ENCODE assay signal across 2 cellular contexts in the genomic region with DNA sequence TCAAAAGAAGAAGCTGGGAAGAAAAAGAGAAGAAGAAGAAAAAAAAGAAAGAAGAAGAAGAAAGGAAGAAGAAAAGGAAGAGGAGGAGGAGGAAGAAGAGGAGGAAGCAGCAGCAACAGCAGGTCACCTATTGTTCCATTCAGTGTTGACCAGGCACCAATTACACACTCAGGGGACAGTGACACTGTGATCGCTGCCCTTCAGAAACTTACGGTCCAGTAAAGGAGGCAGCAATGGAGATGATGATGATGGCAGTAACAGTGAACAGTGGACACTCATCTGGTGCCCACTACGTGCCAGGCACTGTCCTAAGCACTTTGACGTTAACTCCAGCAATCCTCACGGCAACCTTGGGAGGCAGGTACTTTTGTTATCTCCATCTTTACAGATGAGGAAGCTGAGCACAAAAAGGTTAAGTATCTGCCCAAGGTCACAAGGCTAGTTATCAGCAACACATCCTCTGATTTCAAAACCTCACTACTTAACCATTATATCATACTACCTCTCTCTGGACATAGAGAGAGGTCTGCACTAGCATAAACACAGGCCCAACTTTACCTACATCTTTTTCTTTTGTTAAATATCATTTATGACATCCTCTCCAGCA.
A peak's percentile ranks its signal among the peaks of the same experiment; 100 is the strongest.
TF ChIP-seq lines count a peak whose summit lies in the region.

No MANE protein-coding gene starts in this region.

TF ChIP-seq in K562, 482 proteins besides CTCF, POLR2A, EP300 and RAD21 (continued from another document):
- TF ChIP-seq, protein P1, sequence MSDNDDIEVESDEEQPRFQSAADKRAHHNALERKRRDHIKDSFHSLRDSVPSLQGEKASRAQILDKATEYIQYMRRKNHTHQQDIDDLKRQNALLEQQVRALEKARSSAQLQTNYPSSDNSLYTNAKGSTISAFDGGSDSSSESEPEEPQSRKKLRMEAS (CRISPR knock-in tag; IDR thresholded peaks at IDR 0.05), result no peak
- TF ChIP-seq ESRRA (IDR thresholded peaks at IDR 0.05; ENCODE audit: borderline replicate concordance, low read depth) (peak; percentile 89), CTBP1 (IDR thresholded peaks at IDR 0.05; ENCODE audit: borderline replicate concordance) (peak; percentile 90), ZZZ3 (IDR thresholded peaks at IDR 0.05) (no peak)

TF ChIP-seq in liver, 16 proteins besides CTCF, POLR2A, EP300 and RAD21 (continued from another document):
- TF ChIP-seq, protein P2, sequence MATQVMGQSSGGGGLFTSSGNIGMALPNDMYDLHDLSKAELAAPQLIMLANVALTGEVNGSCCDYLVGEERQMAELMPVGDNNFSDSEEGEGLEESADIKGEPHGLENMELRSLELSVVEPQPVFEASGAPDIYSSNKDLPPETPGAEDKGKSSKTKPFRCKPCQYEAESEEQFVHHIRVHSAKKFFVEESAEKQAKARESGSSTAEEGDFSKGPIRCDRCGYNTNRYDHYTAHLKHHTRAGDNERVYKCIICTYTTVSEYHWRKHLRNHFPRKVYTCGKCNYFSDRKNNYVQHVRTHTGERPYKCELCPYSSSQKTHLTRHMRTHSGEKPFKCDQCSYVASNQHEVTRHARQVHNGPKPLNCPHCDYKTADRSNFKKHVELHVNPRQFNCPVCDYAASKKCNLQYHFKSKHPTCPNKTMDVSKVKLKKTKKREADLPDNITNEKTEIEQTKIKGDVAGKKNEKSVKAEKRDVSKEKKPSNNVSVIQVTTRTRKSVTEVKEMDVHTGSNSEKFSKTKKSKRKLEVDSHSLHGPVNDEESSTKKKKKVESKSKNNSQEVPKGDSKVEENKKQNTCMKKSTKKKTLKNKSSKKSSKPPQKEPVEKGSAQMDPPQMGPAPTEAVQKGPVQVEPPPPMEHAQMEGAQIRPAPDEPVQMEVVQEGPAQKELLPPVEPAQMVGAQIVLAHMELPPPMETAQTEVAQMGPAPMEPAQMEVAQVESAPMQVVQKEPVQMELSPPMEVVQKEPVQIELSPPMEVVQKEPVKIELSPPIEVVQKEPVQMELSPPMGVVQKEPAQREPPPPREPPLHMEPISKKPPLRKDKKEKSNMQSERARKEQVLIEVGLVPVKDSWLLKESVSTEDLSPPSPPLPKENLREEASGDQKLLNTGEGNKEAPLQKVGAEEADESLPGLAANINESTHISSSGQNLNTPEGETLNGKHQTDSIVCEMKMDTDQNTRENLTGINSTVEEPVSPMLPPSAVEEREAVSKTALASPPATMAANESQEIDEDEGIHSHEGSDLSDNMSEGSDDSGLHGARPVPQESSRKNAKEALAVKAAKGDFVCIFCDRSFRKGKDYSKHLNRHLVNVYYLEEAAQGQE (IDR thresholded peaks at IDR 0.05), result no peak
- TF ChIP-seq, protein P3, sequence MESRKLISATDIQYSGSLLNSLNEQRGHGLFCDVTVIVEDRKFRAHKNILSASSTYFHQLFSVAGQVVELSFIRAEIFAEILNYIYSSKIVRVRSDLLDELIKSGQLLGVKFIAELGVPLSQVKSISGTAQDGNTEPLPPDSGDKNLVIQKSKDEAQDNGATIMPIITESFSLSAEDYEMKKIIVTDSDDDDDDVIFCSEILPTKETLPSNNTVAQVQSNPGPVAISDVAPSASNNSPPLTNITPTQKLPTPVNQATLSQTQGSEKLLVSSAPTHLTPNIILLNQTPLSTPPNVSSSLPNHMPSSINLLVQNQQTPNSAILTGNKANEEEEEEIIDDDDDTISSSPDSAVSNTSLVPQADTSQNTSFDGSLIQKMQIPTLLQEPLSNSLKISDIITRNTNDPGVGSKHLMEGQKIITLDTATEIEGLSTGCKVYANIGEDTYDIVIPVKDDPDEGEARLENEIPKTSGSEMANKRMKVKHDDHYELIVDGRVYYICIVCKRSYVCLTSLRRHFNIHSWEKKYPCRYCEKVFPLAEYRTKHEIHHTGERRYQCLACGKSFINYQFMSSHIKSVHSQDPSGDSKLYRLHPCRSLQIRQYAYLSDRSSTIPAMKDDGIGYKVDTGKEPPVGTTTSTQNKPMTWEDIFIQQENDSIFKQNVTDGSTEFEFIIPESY (IDR thresholded peaks at IDR 0.05), result no peak
- TF ChIP-seq FOXA1 (IDR thresholded peaks at IDR 0.05) (no peak), RXRA (IDR thresholded peaks at IDR 0.05) (peak; percentile 5 to 62)
